Comparison of ENCODE assay signal across 8 cellular contexts in the genomic region with DNA sequence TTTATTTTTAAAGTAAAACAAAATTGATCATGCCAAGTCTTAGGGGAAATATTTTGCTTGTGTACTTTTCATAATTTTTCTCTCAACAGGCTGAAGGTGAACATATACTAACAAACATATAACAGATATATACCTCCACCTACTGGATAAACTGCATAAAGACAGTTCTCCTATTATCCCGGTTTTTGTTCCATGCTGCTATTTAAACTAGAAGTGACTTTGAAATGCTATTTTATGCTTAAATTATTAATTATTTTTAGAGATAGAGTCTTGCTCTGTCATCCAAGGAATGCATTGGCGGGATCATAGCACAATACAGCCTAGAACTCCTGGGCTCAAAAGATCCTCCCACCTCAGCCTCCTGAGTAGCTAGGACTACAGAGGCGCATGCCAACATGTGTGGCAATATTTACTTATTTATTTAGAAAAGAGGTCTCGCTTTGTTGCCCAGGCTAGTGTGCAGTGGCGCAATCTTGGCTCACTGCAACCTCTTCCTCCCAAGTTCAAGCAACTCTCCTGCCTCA. TPM values are rescaled to one million over a fixed set of nuclear protein-coding genes. Genes with fewer than 3 reads are reported as not detected.
DNase-seq lines count a peak whose midpoint lies in the region; ATAC-seq and TF ChIP-seq lines count a peak whose summit lies in the region.

No MANE protein-coding gene starts in this region.

- no peaks in the 10 kb centered on the region for H3F3A ChIP-seq in DOHH2 (ENCODE audit: control insufficient read depth, insufficient read depth)
- no peaks in the 10 kb centered on the region for H3F3A ChIP-seq in GM23338 (replicated peaks; ENCODE audit: low read depth)

- DNase-seq in GM23338 (ENCODE audit: low spot score) = peak; percentile 40
- peak; percentile 5 to 32 for DNase-seq in NCI-H2081 (lab: John Stamatoyannopoulos, UW)
- DNase-seq in brain microvascular endothelial cell = no peak
- DNase-seq in left lung = peak in 1 of 2 donors; percentile 43
- no peak for DNase-seq in activated CD8-positive, alpha-beta memory T cell treated with anti-CD3 and anti-CD28 coated beads, Interleukin-2, amount 50 U/mL, for 48 hours
- no peak for DNase-seq in stimulated activated effector memory CD8-positive, alpha-beta T cell treated with anti-CD3 and anti-CD28 coated beads, Interleukin-12 subunit alpha, Interleukin-12 subunit beta, amount 100 ng/mL, for 72 hours (ENCODE audit: low spot score in 2 of 2)

- H3K9me3 ChIP-seq in DOHH2 (ENCODE audit: control insufficient read depth, insufficient read depth, low read length) (no peaks in the 10 kb centered on the region), left lung (no peaks in the 10 kb centered on the region)

- H3K27ac Mint-ChIP-seq in GM23338 = no peak overlapping the region
- no peak overlapping the region for H3K27ac Mint-ChIP-seq in stimulated activated memory B cell treated with anti-CD40 and anti-IgM and Interleukin-4, amounts not matched to agents 10 μg/mL and 1 μg/mL and 100 μg/mL, for 72 hours
- no peak overlapping the region for H3K27ac Mint-ChIP-seq in stimulated activated effector memory CD8-positive, alpha-beta T cell treated with anti-CD3 and anti-CD28 coated beads, Interleukin-12 subunit alpha, Interleukin-12 subunit beta, amount 100 ng/mL, for 72 hours

- H4K20me1 ChIP-seq in DOHH2 (ENCODE audit: control insufficient read depth, insufficient read depth, low read depth, low read length) (no peaks in the 10 kb centered on the region), GM23338 (replicated peaks; ENCODE audit: insufficient read depth) (no peaks in the 10 kb centered on the region)

- H3K27me3 ChIP-seq in DOHH2 (ENCODE audit: control insufficient read depth, low read length) (no peaks in the 10 kb centered on the region), GM23338 (ENCODE audit: insufficient read depth) (no peaks in the 10 kb centered on the region), brain microvascular endothelial cell (replicated peaks) (no peaks in the 10 kb centered on the region), left lung (no peaks in the 10 kb centered on the region)

- peaks cover 27% of the 10 kb centered on the region for H3K36me3 ChIP-seq in DOHH2 (ENCODE audit: control insufficient read depth, low read length)
- H3K36me3 ChIP-seq in GM23338 (ENCODE audit: insufficient read depth) = peaks cover 11% of the 10 kb centered on the region; the same call in 1 of the 2 replicates
- peaks cover 75% of the 10 kb centered on the region for H3K36me3 ChIP-seq in brain microvascular endothelial cell (replicated peaks)
- no peaks in the 10 kb centered on the region for H3K36me3 ChIP-seq in left lung

- H3K27me3 Mint-ChIP-seq in GM23338 (ENCODE audit: insufficient read depth, low read depth, poor library complexity) = no peaks in the 10 kb centered on the region
- no peaks in the 10 kb centered on the region for H3K27me3 Mint-ChIP-seq in stimulated activated memory B cell treated with anti-CD40 and anti-IgM and Interleukin-4, amounts not matched to agents 10 μg/mL and 1 μg/mL and 100 μg/mL, for 72 hours

- ATAC-seq in GM23338 (no peak), left lung (peak; percentile 81)
- no peak for ATAC-seq in stimulated activated memory B cell treated with anti-CD40 and anti-IgM and Interleukin-4, amounts not matched to agents 10 μg/mL and 1 μg/mL and 100 μg/mL, for 72 hours
- no peak for ATAC-seq in stimulated activated effector memory CD8-positive, alpha-beta T cell treated with anti-CD3 and anti-CD28 coated beads, Interleukin-12 subunit alpha, Interleukin-12 subunit beta, amount 100 ng/mL, for 72 hours

- in situ Hi-C loops in brain microvascular endothelial cell (cut with HindIII; ENCODE audit: low pct_ligation_motif_present, low sequenced_read_pairs) = loop anchor here (25.0 kb wide), 1 partner anchor 174 kb away; no protein-coding TSS in a partner anchor

- H3K4me2 ChIP-seq in DOHH2 (ENCODE audit: low read length) (no peak overlapping the region), GM23338 (no peak overlapping the region)

- H3K4me1 Mint-ChIP-seq in GM23338 = peaks cover 13% of the 10 kb centered on the region
- no peaks in the 10 kb centered on the region for H3K4me1 Mint-ChIP-seq in stimulated activated memory B cell treated with anti-CD40 and anti-IgM and Interleukin-4, amounts not matched to agents 10 μg/mL and 1 μg/mL and 100 μg/mL, for 72 hours
- H3K4me1 Mint-ChIP-seq in stimulated activated effector memory CD8-positive, alpha-beta T cell treated with anti-CD3 and anti-CD28 coated beads, Interleukin-12 subunit alpha, Interleukin-12 subunit beta, amount 100 ng/mL, for 72 hours = no peaks in the 10 kb centered on the region

- H3K9me2 ChIP-seq in DOHH2 (replicated peaks; ENCODE audit: control insufficient read depth, low read length) (no peaks in the 10 kb centered on the region), GM23338 (ENCODE audit: insufficient read depth) (no peaks in the 10 kb centered on the region)

- H3K36me3 Mint-ChIP-seq in GM23338 (ENCODE audit: low read depth) = peaks cover 31% of the 10 kb centered on the region
- no peaks in the 10 kb centered on the region for H3K36me3 Mint-ChIP-seq in stimulated activated memory B cell treated with anti-CD40 and anti-IgM and Interleukin-4, amounts not matched to agents 10 μg/mL and 1 μg/mL and 100 μg/mL, for 72 hours
- no peaks in the 10 kb centered on the region for H3K36me3 Mint-ChIP-seq in stimulated activated effector memory CD8-positive, alpha-beta T cell treated with anti-CD3 and anti-CD28 coated beads, Interleukin-12 subunit alpha, Interleukin-12 subunit beta, amount 100 ng/mL, for 72 hours

- no peak overlapping the region for H3K27ac ChIP-seq in DOHH2 (ENCODE audit: low read depth, low read length)
- no peak overlapping the region for H3K27ac ChIP-seq in GM23338 (ENCODE audit: low read depth)
- H3K27ac ChIP-seq in brain microvascular endothelial cell = no peak overlapping the region
- no peak overlapping the region for H3K27ac ChIP-seq in left lung

- intact Hi-C loops in left lung (cut with DNase I) = no loop called here

- no peak overlapping the region for H2AFZ ChIP-seq in GM23338

- H3K79me2 ChIP-seq in DOHH2 (ENCODE audit: control insufficient read depth, low read length) = no peaks in the 10 kb centered on the region
- no peaks in the 10 kb centered on the region for H3K79me2 ChIP-seq in GM23338 (replicated peaks; ENCODE audit: insufficient read depth)

- H3K9me3 Mint-ChIP-seq in GM23338 = no peaks in the 10 kb centered on the region
- no peaks in the 10 kb centered on the region for H3K9me3 Mint-ChIP-seq in stimulated activated memory B cell treated with anti-CD40 and anti-IgM and Interleukin-4, amounts not matched to agents 10 μg/mL and 1 μg/mL and 100 μg/mL, for 72 hours
- H3K9me3 Mint-ChIP-seq in stimulated activated effector memory CD8-positive, alpha-beta T cell treated with anti-CD3 and anti-CD28 coated beads, Interleukin-12 subunit alpha, Interleukin-12 subunit beta, amount 100 ng/mL, for 72 hours = no peaks in the 10 kb centered on the region

- peak; percentile 50 for TF ChIP-seq CTCF in DOHH2 (IDR thresholded peaks at IDR 0.05; ENCODE audit: low read depth, low read length, poor library complexity, severe bottlenecking)
- TF ChIP-seq CTCF in GM23338 (conservative IDR thresholded peaks at IDR 0.05; ENCODE audit: low read depth in 2 of 2) = peak in 1 of 2 experiments; percentile 75; a peak in 3 of 4 replicates
- peak; percentile 39 for TF ChIP-seq CTCF in brain microvascular endothelial cell (IDR thresholded peaks at IDR 0.05; ENCODE audit: low read depth, low read length, missing control alignments)
- TF ChIP-seq CTCF in left lung (IDR thresholded peaks at IDR 0.05) = peak; percentile 62 to 69

- H3K4me3 Mint-ChIP-seq in GM23338 = no peak overlapping the region
- no peak overlapping the region for H3K4me3 Mint-ChIP-seq in stimulated activated memory B cell treated with anti-CD40 and anti-IgM and Interleukin-4, amounts not matched to agents 10 μg/mL and 1 μg/mL and 100 μg/mL, for 72 hours
- H3K4me3 Mint-ChIP-seq in stimulated activated effector memory CD8-positive, alpha-beta T cell treated with anti-CD3 and anti-CD28 coated beads, Interleukin-12 subunit alpha, Interleukin-12 subunit beta, amount 100 ng/mL, for 72 hours = no peak overlapping the region

- H3K4me3 ChIP-seq in DOHH2 (ENCODE audit: low read length) (no peak overlapping the region), GM23338 (no peak overlapping the region), brain microvascular endothelial cell (ENCODE audit: low read depth, low read length) (no peak overlapping the region), left lung (no peak overlapping the region)

- H3K4me1 ChIP-seq in DOHH2 (ENCODE audit: control insufficient read depth, low read length) (no peaks in the 10 kb centered on the region), GM23338 (ENCODE audit: insufficient read depth) (no peaks in the 10 kb centered on the region), left lung (peaks cover 0 to 7% of the 10 kb centered on the region in 2 donors)

TF ChIP-seq in GM23338, 12 proteins besides CTCF, POLR2A, EP300 and RAD21:
- no peak for TF ChIP-seq EZH2phosphoT487 (IDR thresholded peaks at IDR 0.05; ENCODE audit: unreplicated experiment)
- no peak for TF ChIP-seq STAT1 (IDR thresholded peaks at IDR 0.05; ENCODE audit: unreplicated experiment)
- TF ChIP-seq ETS1 (IDR thresholded peaks at IDR 0.05) = no peak
TF ChIP-seq in GM23338: peak in this region for 0.

RNA-seq across cellular contexts. Expression of gene ST3GAL6, which starts 49.8 kb away (rescaled TPM):
- 3.7 and 4.7 TPM in 2 replicates for total RNA-seq in GM23338 (2014; rRNA removed; shearing (Covaris generic))
- 6.4 and 8.1 TPM in 2 replicates for polyA plus RNA-seq in GM23338 (2016; fragmentation: Nextera tagmentation; extraction: Ambion mirVana)
- total RNA-seq in left lung = 10 to 100 TPM; 10.9 to 30.8 TPM

Comparison
In these comparisons a context has a peak if more than half of its experiments do, and no peak if none do; other contexts are left out.
1. DNase-seq: peak in GM23338 (single experiment) and NCI-H2081 (2 of 2); none in brain microvascular endothelial cell (single experiment), activated CD8-positive, alpha-beta memory T cell treated with anti-CD3 and anti-CD28 coated beads, Interleukin-2, amount 50 U/mL, for 48 hours (single experiment) and stimulated activated effector memory CD8-positive, alpha-beta T cell treated with anti-CD3 and anti-CD28 coated beads, Interleukin-12 subunit alpha, Interleukin-12 subunit beta, amount 100 ng/mL, for 72 hours (0 of 2).